Comparison of ENCODE assay signal across 23 cellular contexts in genomic region chr20:13930246-13930645, GRCh38.
DNase-seq lines count a peak whose midpoint lies in the region; ATAC-seq, FAIRE-seq and TF ChIP-seq lines count a peak whose summit lies in the region.
"Had no signal": no experiment of that assay in that cellular context is flagged by ENCODE, and none has a peak within 500 bp of the region (broad histone marks: within the 10 kb centered on the region; RNA-seq: fewer than 3 reads in every experiment).

No MANE protein-coding gene starts in this region.

- TF ChIP-seq RAD21 in GM12878 (IDR thresholded peaks at IDR 0.05; ENCODE audit: insufficient read depth, low read depth, low read length), result no peak

- H2AFZ ChIP-seq in GM12878 (ENCODE audit: control insufficient read depth, low read depth, low read length), result no peak overlapping the region

- no peak for TF ChIP-seq POLR2A in GM12878 (IDR thresholded peaks at IDR 0.05; ENCODE audit: low read depth, low read length)

- intact Hi-C loops in GM12878 (cut with micrococcal nuclease; ENCODE audit: unreplicated experiment), result no loop called here

- SMC1A ChIA-PET in GM12878 (lab: Charles Lee; ENCODE audit: uncharacterized antibody, unreplicated experiment), result no interaction called here

- no peak overlapping the region for H3K4me3 ChIP-seq in GM12878
- H3K4me3 ChIP-seq: SJCRH30, transverse colon had no signal

- WGBS in GM12878 (ENCODE audit: insufficient coverage, insufficient replicate concordance, low lambda C conversion rate, missing lambda C conversion rate), result 0% methylated on average over 3 of the region's 3 CpGs

- FAIRE-seq in GM12878 (lab: Jason Lieb, UNC) (no peak), urothelium cell line (lab: Jason Lieb, UNC) (no peak)

- no peaks in the 10 kb centered on the region for H3K79me2 ChIP-seq in GM12878 (ENCODE audit: control insufficient read depth, insufficient read depth, low read length)

- RAD21 ChIA-PET in GM12878 (lab: Charles Lee; ENCODE audit: unreplicated experiment), result no interaction called here

- no peak overlapping the region for H3K9ac ChIP-seq in GM12878 (ENCODE audit: control insufficient read depth, insufficient read depth, low read length)

- no peak overlapping the region for H3K27ac ChIP-seq in GM12878 (ENCODE audit: control insufficient read depth, insufficient read depth)
- H3K27ac ChIP-seq: 22Rv1, SJCRH30, transverse colon had no signal

- peak; percentile 58 for ATAC-seq in HG03354 (IDR thresholded peaks at IDR 0.05; ENCODE audit: poor library complexity, severe bottlenecking, unreplicated experiment)
- peak; percentile 87 for ATAC-seq in GM12878
- ATAC-seq in HG02840 (IDR thresholded peaks at IDR 0.05; ENCODE audit: low FRiP score, unreplicated experiment), result no peak
- ATAC-seq in HG03159 (IDR thresholded peaks at IDR 0.05; ENCODE audit: unreplicated experiment), result no peak
- ATAC-seq: activated CD4-positive, CD25-positive, alpha-beta regulatory T cell treated with anti-CD3 and anti-CD28 coated beads, Interleukin-2, amount 50 U/mL, for 24 hours; effector memory CD8-positive, alpha-beta T cell; left colon; stimulated activated naive B cell treated with anti-CD40 and anti-IgM and Interleukin-4, amounts not matched to agents 10 μg/mL and 1 μg/mL and 100 μg/mL, for 72 hours had no signal

- no peaks in the 10 kb centered on the region for H3K27me3 ChIP-seq in GM12878 (replicated peaks in 1 of 2; ENCODE audit: control insufficient read depth in 2 of 2, insufficient read depth in 2 of 2, low read length in 1 of 2)
- H3K27me3 ChIP-seq: SJCRH30, transverse colon had no signal

- H3K4me1 ChIP-seq in GM12878 (ENCODE audit: control insufficient read depth, insufficient read depth, low read length), result no peaks in the 10 kb centered on the region
- H3K4me1 ChIP-seq: SJCRH30, transverse colon had no signal

- POLR2A ChIA-PET in GM12878 (lab: Charles Lee), result no interaction called here

- H3K36me3 ChIP-seq in GM12878 (ENCODE audit: control insufficient read depth in 2 of 2, insufficient read depth in 2 of 2, low read length in 1 of 2), result no peaks in the 10 kb centered on the region
- H3K36me3 ChIP-seq: SJCRH30, transverse colon had no signal

- no TSS peak for BruUV-seq in GM12878 (replicated peaks; lab: Mats Ljungman, UMichigan)

- no peak for TF ChIP-seq CTCF in GM12878 (IDR thresholded peaks at IDR 0.05 in 2 of 3, conservative IDR thresholded peaks at IDR 0.05 in 1 of 3; ENCODE audit: control insufficient read depth in 2 of 3, extremely low read depth in 1 of 3, insufficient read depth in 1 of 3, low read depth in 3 of 3, low read length in 3 of 3)

- TF ChIP-seq EP300 in GM12878 (IDR thresholded peaks at IDR 0.05; ENCODE audit: borderline replicate concordance in 1 of 2, control insufficient read depth in 1 of 2, low read depth in 2 of 2, low read length in 2 of 2), result no peak

- DNase-seq in NOMO-1 treated with DMSO at 0.1 percent for 48 hours (lab: John Stamatoyannopoulos, UW; ENCODE audit: unreplicated experiment) (peak; percentile 4), NOMO-1 treated with dmso at 0.1 percent for 144 hours (lab: John Stamatoyannopoulos, UW; ENCODE audit: unreplicated experiment) (no peak), GM12878 (ENCODE audit: low read depth, low spot score) (no peak), urothelium cell line (ENCODE audit: low spot score) (peak; percentile 40), NCI-H146 (lab: John Stamatoyannopoulos, UW) (no peak)
- DNase-seq: activated effector memory CD4-positive, alpha-beta T cell treated with anti-CD3 and anti-CD28 coated beads, Interleukin-2, amount 50 U/mL, for 16 hours; amygdala; CD4-positive, CD25-positive, alpha-beta regulatory T cell; cerebellar nuclear complex; DMS79; effector memory CD8-positive, alpha-beta T cell; left colon; NCI-H187 treated with DMSO at 0.1 percent for 48 hours; NCI-H446 treated with DMSO at 0.1 percent for 48 hours; retina; stimulated activated naive B cell treated with anti-CD40 and anti-IgM and Interleukin-4, amounts not matched to agents 10 μg/mL and 1 μg/mL and 100 μg/mL, for 72 hours; transverse colon had no signal

- in situ Hi-C loops in GM12878 (cut with MboI), result no loop called here

- H3K9me3 ChIP-seq in GM12878 (replicated peaks; ENCODE audit: control insufficient read depth, insufficient read depth, low read length), result no peaks in the 10 kb centered on the region
- H3K9me3 ChIP-seq: SJCRH30, transverse colon had no signal

- H4K20me1 ChIP-seq in GM12878 (ENCODE audit: control insufficient read depth, insufficient read depth), result no peaks in the 10 kb centered on the region

- no peak overlapping the region for H3K4me2 ChIP-seq in GM12878 (ENCODE audit: control insufficient read depth, insufficient read depth)

- CTCF ChIA-PET in GM12878 (lab: Yijun Ruan, JAX), result no interaction called here

TF ChIP-seq in GM12878, 131 proteins besides CTCF, POLR2A, EP300 and RAD21:
- no peak for TF ChIP-seq ATF7 (IDR thresholded peaks at IDR 0.05; ENCODE audit: low read depth)

Comparison
In these comparisons a context has a peak if more than half of its experiments do, and no peak if none do; other contexts are left out.
1. DNase-seq: peak in NOMO-1 treated with DMSO at 0.1 percent for 48 hours (single experiment) and urothelium cell line (single experiment); none in NOMO-1 treated with dmso at 0.1 percent for 144 hours (single experiment), GM12878 (single experiment) and NCI-H146 (single experiment).
2. ATAC-seq: peak in HG03354 (single experiment) and GM12878 (single experiment); none in HG02840 (single experiment) and HG03159 (single experiment).